Comparison of ENCODE assay signal across 1 cellular context in genomic region chr10:52437205-52437646, GRCh38.
TF ChIP-seq lines count a peak whose summit lies in the region.

No MANE protein-coding gene starts in this region.

TF ChIP-seq in HCT116, 20 proteins besides CTCF, POLR2A, EP300 and RAD21 (continued from another document):
- TF ChIP-seq REST (IDR thresholded peaks at IDR 0.05; ENCODE audit: low read depth) (no peak), ATF3 (IDR thresholded peaks at IDR 0.05) (no peak), EZH2 (IDR thresholded peaks at IDR 0.05) (no peak), ZNF274 (IDR thresholded peaks at IDR 0.05; ENCODE audit: low read depth, low read length) (no peak), ZBTB33 (IDR thresholded peaks at IDR 0.05; ENCODE audit: extremely low read depth, insufficient replicate concordance, low read length) (no peak), EGR1 (IDR thresholded peaks at IDR 0.05; ENCODE audit: low read depth) (no peak), YY1 (IDR thresholded peaks at IDR 0.05; ENCODE audit: extremely low read depth, insufficient replicate concordance, low read depth, low read length) (no peak), JUND (IDR thresholded peaks at IDR 0.05) (no peak), SRF (IDR thresholded peaks at IDR 0.05; ENCODE audit: low read depth) (no peak)
TF ChIP-seq in HCT116: peak in this region for 0.
